ENCODE assay signal across 15 cellular contexts in the genomic region with DNA sequence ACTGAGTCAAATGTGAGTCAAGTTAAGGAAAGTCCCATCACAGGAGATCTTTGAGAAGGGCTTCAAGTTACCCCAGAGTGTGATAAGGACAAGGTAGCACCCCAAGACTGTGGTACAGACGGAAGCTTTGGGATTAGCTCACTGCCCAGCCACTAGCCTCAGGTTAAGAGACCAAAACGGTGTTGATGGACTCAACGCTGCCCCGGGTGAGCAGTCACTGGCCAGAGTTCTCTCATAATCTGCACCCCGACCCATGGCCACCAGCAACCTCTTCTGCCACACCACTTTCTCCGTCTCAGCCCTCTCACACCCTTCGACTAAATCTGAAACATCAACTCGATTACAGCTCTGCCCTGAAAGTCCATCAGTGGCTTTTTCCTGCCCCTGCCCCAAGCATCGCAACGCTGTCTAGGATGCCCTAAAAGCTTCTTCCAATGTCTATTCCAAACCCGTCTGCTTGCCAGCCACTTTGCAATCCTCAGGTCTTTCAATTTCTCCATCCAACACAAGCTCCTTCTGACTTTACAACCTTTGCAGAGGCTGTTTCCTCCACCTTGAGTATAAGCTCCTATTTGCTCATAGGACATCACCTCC. TPM values are rescaled to one million over a fixed set of nuclear protein-coding genes. Genes with fewer than 3 reads are reported as not detected.
DNase-seq lines count a peak whose midpoint lies in the region; ATAC-seq, FAIRE-seq and TF ChIP-seq lines count a peak whose summit lies in the region.
"Had no signal": no experiment of that assay in that cellular context is flagged by ENCODE, and none has a peak within 500 bp of the region (broad histone marks: within the 10 kb centered on the region; RNA-seq: fewer than 3 reads in every experiment).

No MANE protein-coding gene starts in this region.

- peaks cover 10% of the 10 kb centered on the region for H3K79me1 ChIP-seq in trophoblast cell (ENCODE audit: low read length)

- H2AFZ ChIP-seq in GM23338 = no peak overlapping the region
- no peak overlapping the region for H2AFZ ChIP-seq in trophoblast cell (ENCODE audit: insufficient read depth, low read length, poor library complexity)

- no peak overlapping the region for H3K23ac ChIP-seq in trophoblast cell (ENCODE audit: low read length)

- FAIRE-seq in RCC 7860 (lab: Jason Lieb, UNC) = no peak
- FAIRE-seq: keratinocyte had no signal

- 0 out of 2 replicates have a peak overlapping the region, but pooled peaks have one; percentile 39 for H3K27ac ChIP-seq in GM23338 (ENCODE audit: low read depth)
- no peak overlapping the region for H3K27ac ChIP-seq in trophoblast cell (ENCODE audit: low read depth, low read length)
- no peak overlapping the region for H3K27ac ChIP-seq in uterus
- H3K27ac ChIP-seq: epithelial cell of prostate had no signal

- H4K91ac ChIP-seq in trophoblast cell (ENCODE audit: low read depth, low read length) = no peak overlapping the region

- intact Hi-C loops in uterus (cut with DNase I; ENCODE audit: low total_unique reads) = no loop called here

- H3K27me3 ChIP-seq in GM23338 (ENCODE audit: insufficient read depth) (no peaks in the 10 kb centered on the region), trophoblast cell (ENCODE audit: insufficient read depth, low read length) (no peaks in the 10 kb centered on the region), uterus (no peaks in the 10 kb centered on the region)

- H3K4me3 ChIP-seq in GM23338 (no peak overlapping the region), trophoblast cell (ENCODE audit: low read depth, low read length) (no peak overlapping the region), uterus (no peak overlapping the region)

- TF ChIP-seq POLR2A in uterus (IDR thresholded peaks at IDR 0.05) = no peak

- H3K9ac ChIP-seq in trophoblast cell (ENCODE audit: low read length) = no peak overlapping the region
- H3K9ac ChIP-seq: SK-N-SH had no signal

- no peaks in the 10 kb centered on the region for H3K27me3 Mint-ChIP-seq in T-helper 1 cell treated with Interleukin-12 subunit alpha and Interleukin-12 subunit beta and Interleukin-4 antibody, amounts not matched to agents 30 μg/mL and 1 μg/mL, for 36 hours (ENCODE audit: low read depth)
- peaks cover 26% of the 10 kb centered on the region for H3K27me3 Mint-ChIP-seq in GM23338 (ENCODE audit: insufficient read depth, low read depth, poor library complexity)
- H3K27me3 Mint-ChIP-seq in activated naive CD8-positive, alpha-beta T cell treated with anti-CD3 and anti-CD28 coated beads for 36 hours = peaks cover 4% of the 10 kb centered on the region

- no peak for ATAC-seq in GM23338

- WGBS in trophoblast cell (ENCODE audit: extremely low coverage, insufficient coverage, insufficient read length) = no CpG with 5 or more reads among the region's 11 CpGs

- H4K12ac ChIP-seq in trophoblast cell (ENCODE audit: low read depth, low read length) = no peak overlapping the region

- H3K4me3 Mint-ChIP-seq in T-helper 1 cell treated with Interleukin-12 subunit alpha and Interleukin-12 subunit beta and Interleukin-4 antibody, amounts not matched to agents 30 μg/mL and 1 μg/mL, for 36 hours = peak overlapping the region; percentile 25
- H3K4me3 Mint-ChIP-seq in GM23338 = peak overlapping the region; percentile 36; the same call in 1 of the 3 replicates
- peak overlapping the region; percentile 38 for H3K4me3 Mint-ChIP-seq in activated naive CD8-positive, alpha-beta T cell treated with anti-CD3 and anti-CD28 coated beads for 36 hours

- H3K4me1 ChIP-seq in GM23338 (ENCODE audit: insufficient read depth) = peaks cover 7% of the 10 kb centered on the region; the same call in 1 of the 2 replicates
- H3K4me1 ChIP-seq in trophoblast cell (ENCODE audit: control insufficient read depth in 1 of 2, insufficient read depth in 2 of 2, low read length in 2 of 2) = peaks cover 21 to 22% of the 10 kb centered on the region in 2 experiments
- H3K4me1 ChIP-seq in uterus = peaks cover 9 to 18% of the 10 kb centered on the region in 2 donors

- H3K9me2 ChIP-seq in GM23338 (ENCODE audit: insufficient read depth) = no peaks in the 10 kb centered on the region
- H3K9me2 ChIP-seq: SK-N-SH had no signal

- no peak for TF ChIP-seq CTCF in GM23338 (conservative IDR thresholded peaks at IDR 0.05; ENCODE audit: low read depth in 2 of 2)
- TF ChIP-seq CTCF in uterus (IDR thresholded peaks at IDR 0.05) = no peak

- peaks cover 69% of the 10 kb centered on the region for H3K4me1 Mint-ChIP-seq in T-helper 1 cell treated with Interleukin-12 subunit alpha and Interleukin-12 subunit beta and Interleukin-4 antibody, amounts not matched to agents 30 μg/mL and 1 μg/mL, for 36 hours (ENCODE audit: low read depth)
- H3K4me1 Mint-ChIP-seq in GM23338 = peaks cover 26% of the 10 kb centered on the region
- H3K4me1 Mint-ChIP-seq in activated naive CD8-positive, alpha-beta T cell treated with anti-CD3 and anti-CD28 coated beads for 36 hours = peaks cover 87% of the 10 kb centered on the region

- H3K18ac ChIP-seq in trophoblast cell (ENCODE audit: low read length) = no peak overlapping the region

- H2BK120ac ChIP-seq in trophoblast cell (ENCODE audit: insufficient read depth, low read length, poor library complexity) = no peak overlapping the region

- H3K36me3 Mint-ChIP-seq in T-helper 1 cell treated with Interleukin-12 subunit alpha and Interleukin-12 subunit beta and Interleukin-4 antibody, amounts not matched to agents 30 μg/mL and 1 μg/mL, for 36 hours (ENCODE audit: low read depth) = peaks cover 73% of the 10 kb centered on the region
- peaks cover 100% of the 10 kb centered on the region for H3K36me3 Mint-ChIP-seq in GM23338 (ENCODE audit: low read depth)
- peaks cover 88% of the 10 kb centered on the region for H3K36me3 Mint-ChIP-seq in activated naive CD8-positive, alpha-beta T cell treated with anti-CD3 and anti-CD28 coated beads for 36 hours

- peaks cover 82% of the 10 kb centered on the region for H3K79me2 ChIP-seq in GM23338 (replicated peaks; ENCODE audit: insufficient read depth)
- H3K79me2 ChIP-seq in trophoblast cell (ENCODE audit: control insufficient read depth, insufficient read depth, low read length, poor library complexity) = peaks cover 17% of the 10 kb centered on the region

- H3K9me3 Mint-ChIP-seq in T-helper 1 cell treated with Interleukin-12 subunit alpha and Interleukin-12 subunit beta and Interleukin-4 antibody, amounts not matched to agents 30 μg/mL and 1 μg/mL, for 36 hours = no peaks in the 10 kb centered on the region
- H3K9me3 Mint-ChIP-seq in GM23338 = peaks cover 2% of the 10 kb centered on the region; the same call in 1 of the 3 replicates
- no peaks in the 10 kb centered on the region for H3K9me3 Mint-ChIP-seq in activated naive CD8-positive, alpha-beta T cell treated with anti-CD3 and anti-CD28 coated beads for 36 hours

- no peak overlapping the region for H3K14ac ChIP-seq in trophoblast cell (ENCODE audit: low read length)

- peak overlapping the region; percentile 13 for H3K4ac ChIP-seq in trophoblast cell (ENCODE audit: low read depth, low read length)

- H3K27ac Mint-ChIP-seq in T-helper 1 cell treated with Interleukin-12 subunit alpha and Interleukin-12 subunit beta and Interleukin-4 antibody, amounts not matched to agents 30 μg/mL and 1 μg/mL, for 36 hours = peak overlapping the region; percentile 31
- peak overlapping the region; percentile 58; the same call in 1 of the 2 replicates for H3K27ac Mint-ChIP-seq in GM23338
- H3K27ac Mint-ChIP-seq in activated naive CD8-positive, alpha-beta T cell treated with anti-CD3 and anti-CD28 coated beads for 36 hours = peak overlapping the region; percentile 91

- H3K4me2 ChIP-seq in GM23338 = no peak overlapping the region
- H3K4me2 ChIP-seq in trophoblast cell (ENCODE audit: low read length) = no peak overlapping the region
- H3K4me2 ChIP-seq: SK-N-SH had no signal

- H4K8ac ChIP-seq in trophoblast cell (ENCODE audit: low read depth, low read length) = no peak overlapping the region

- H2AK5ac ChIP-seq in trophoblast cell (ENCODE audit: low read length) = no peak overlapping the region

- H2BK12ac ChIP-seq in trophoblast cell (ENCODE audit: low read length) = no peak overlapping the region

- peaks cover 67% of the 10 kb centered on the region for H4K20me1 ChIP-seq in GM23338 (replicated peaks; ENCODE audit: insufficient read depth)

- H3K9me3 ChIP-seq in trophoblast cell (ENCODE audit: insufficient read depth, low read depth, low read length) (no peaks in the 10 kb centered on the region), uterus (no peaks in the 10 kb centered on the region)
- H3K9me3 ChIP-seq: SK-N-SH had no signal

- peaks cover 86% of the 10 kb centered on the region for H3K36me3 ChIP-seq in GM23338 (ENCODE audit: insufficient read depth)
- peaks cover 82 to 84% of the 10 kb centered on the region in 2 experiments for H3K36me3 ChIP-seq in trophoblast cell (ENCODE audit: control insufficient read depth in 1 of 2, insufficient read depth in 2 of 2, low read length in 2 of 2)
- H3K36me3 ChIP-seq in uterus = no peaks in the 10 kb centered on the region

- DNase-seq in T-helper 1 cell (no peak), GM23338 (ENCODE audit: low spot score) (no peak), trophoblast cell (no peak), putamen (ENCODE audit: low spot score) (no peak), RCC 7860 (ENCODE audit: low spot score) (no peak), uterus (no peak)
- no peak for DNase-seq in activated naive CD8-positive, alpha-beta T cell treated with anti-CD3 and anti-CD28 coated beads for 36 hours
- DNase-seq: NCI-H1092; SK-N-SH; stimulated activated CD4-positive, alpha-beta T cell treated with anti-CD3 and anti-CD28 coated beads, Interleukin-2, amount 100 ng/mL, for 48 hours had no signal

- H2BK5ac ChIP-seq in trophoblast cell (ENCODE audit: low read depth, low read length, poor library complexity) = no peak overlapping the region

- H3F3A ChIP-seq in GM23338 (replicated peaks; ENCODE audit: low read depth) = peaks cover 76% of the 10 kb centered on the region

RNA-seq across cellular contexts. Expression of a gene that starts 5.6 kb away (rescaled TPM):
- 491 and 580 TPM in 2 replicates for total RNA-seq in GM23338 (2014; rRNA removed; shearing (Covaris generic))
- polyA plus RNA-seq in GM23338 (2016; fragmentation: Nextera tagmentation; extraction: Ambion mirVana) = 664 and 836 TPM in 2 replicates
- total RNA-seq in activated naive CD8-positive, alpha-beta T cell treated with anti-CD3 and anti-CD28 coated beads for 36 hours = 100 to 1,000 TPM; 723 to 728 TPM
- polyA plus RNA-seq in trophoblast cell (2013) = 227 and 231 TPM in 2 replicates
- 100 to 1,000 TPM in 2 of 4 donors, 10 to 100 TPM in 2; 65.8 to 353 (median 177) TPM for total RNA-seq in uterus

RNA-seq across cellular contexts. Expression of a gene that starts 12.6 kb away (rescaled TPM):
- total RNA-seq in GM23338 (2014; rRNA removed; shearing (Covaris generic)) = 66.2 and 79.9 TPM in 2 replicates
- 186 and 193 TPM in 2 replicates for polyA plus RNA-seq in GM23338 (2016; fragmentation: Nextera tagmentation; extraction: Ambion mirVana)
- 100 to 1,000 TPM; 103 to 107 TPM for total RNA-seq in activated naive CD8-positive, alpha-beta T cell treated with anti-CD3 and anti-CD28 coated beads for 36 hours
- 186 and 200 TPM in 2 replicates for polyA plus RNA-seq in trophoblast cell (2013)
- total RNA-seq in uterus = 100 to 1,000 TPM in 1 of 4 donors, 10 to 100 TPM in 3; 27.7 to 188 (median 70.3) TPM

RNA-seq across cellular contexts. Expression of a gene that starts 31.4 kb away (rescaled TPM):
- total RNA-seq in GM23338 (2014; rRNA removed; shearing (Covaris generic)) = 0.87 TPM in 1 of 2 replicates, not detected in the other
- polyA plus RNA-seq in GM23338 (2016; fragmentation: Nextera tagmentation; extraction: Ambion mirVana) = not detected in 2 replicates
- total RNA-seq in activated naive CD8-positive, alpha-beta T cell treated with anti-CD3 and anti-CD28 coated beads for 36 hours = under 1 TPM; 0.33 to 0.56 TPM
- polyA plus RNA-seq in trophoblast cell (2013) = 0.10 and 0.19 TPM in 2 replicates
- total RNA-seq in uterus = 1 to 10 TPM in 2 of 4 donors, under 1 TPM in 1, not detected in 1; 0.51 to 4.7 (median 3.6) TPM
- total RNA-seq: A172, pulmonary artery endothelial cell had no signal

RNA-seq across cellular contexts. Expression of a gene that starts 33.9 kb away (rescaled TPM):
- total RNA-seq in GM23338 (2014; rRNA removed; shearing (Covaris generic)) = 11.2 and 22.4 TPM in 2 replicates
- polyA plus RNA-seq in GM23338 (2016; fragmentation: Nextera tagmentation; extraction: Ambion mirVana) = 19.4 and 21.4 TPM in 2 replicates
- total RNA-seq in activated naive CD8-positive, alpha-beta T cell treated with anti-CD3 and anti-CD28 coated beads for 36 hours = 10 to 100 TPM; 74.0 to 75.0 TPM
- 0.99 and 1.1 TPM in 2 replicates for polyA plus RNA-seq in trophoblast cell (2013)
- 100 to 1,000 TPM in 1 of 4 donors, 1 to 10 TPM in 3; 3.3 to 308 (median 5.0) TPM for total RNA-seq in uterus

RNA-seq across cellular contexts. Expression of a gene that starts 55.2 kb away (rescaled TPM):
- total RNA-seq in GM23338 (2014; rRNA removed; shearing (Covaris generic)) = 2.4 TPM in 1 of 2 replicates, not detected in the other
- 6.6 and 8.6 TPM in 2 replicates for polyA plus RNA-seq in GM23338 (2016; fragmentation: Nextera tagmentation; extraction: Ambion mirVana)
- not detected for total RNA-seq in activated naive CD8-positive, alpha-beta T cell treated with anti-CD3 and anti-CD28 coated beads for 36 hours
- polyA plus RNA-seq in trophoblast cell (2013) = not detected in 2 replicates
- 1 to 10 TPM in 2 of 4 donors, not detected in 2; 1.1 to 6.2 TPM for total RNA-seq in uterus
- total RNA-seq: A172, pulmonary artery endothelial cell had no signal
- polyA plus RNA-seq: SK-N-SH had no signal

Comparison
In these comparisons a context has a peak if more than half of its experiments do, and no peak if none do; other contexts are left out.
1. H3K27ac Mint-ChIP-seq: peak in every context shown above with its lines; median percentile 91 in activated naive CD8-positive, alpha-beta T cell treated with anti-CD3 and anti-CD28 coated beads for 36 hours; 58 in GM23338; 31 in T-helper 1 cell treated with Interleukin-12 subunit alpha and Interleukin-12 subunit beta and Interleukin-4 antibody, amounts not matched to agents 30 μg/mL and 1 μg/mL, for 36 hours.